34 cellular contexts compared by ENCODE assay signal in the genomic region with DNA sequence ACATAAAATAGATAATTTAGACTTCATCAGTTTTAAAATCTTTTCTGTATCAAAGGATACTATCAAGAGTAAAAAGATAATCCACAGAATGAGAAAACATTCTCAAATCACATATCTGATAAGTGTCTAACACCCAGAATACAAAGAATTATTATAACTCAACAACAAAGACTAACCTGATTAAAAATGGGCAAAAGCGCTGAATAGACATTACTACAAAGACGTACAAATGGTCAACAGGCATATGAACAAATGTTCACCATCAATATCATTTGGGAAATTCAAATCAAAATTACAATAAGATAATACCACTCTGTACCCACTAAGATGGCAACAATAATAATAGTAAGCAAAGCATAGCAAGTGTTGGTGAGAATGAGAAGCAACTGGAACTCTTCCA.
"Had no signal": no experiment of that assay in that cellular context is flagged by ENCODE, and none has a peak within 500 bp of the region (broad histone marks: within the 10 kb centered on the region; RNA-seq: fewer than 3 reads in every experiment).

No MANE protein-coding gene starts in this region.

- H3K36me3 ChIP-seq: MG63 had no signal

- H3K4me3 ChIP-seq: MG63 had no signal

- DNase-seq: MG63, MM.1S, MV-4-11, NCI-H1048, NCI-H1092, NCI-H1092 treated with DMSO at 0.1 percent for 48 hours, NCI-H1105, NCI-H1105 treated with DMSO at 0.1 percent for 48 hours, NCI-H1417, NCI-H1417 treated with DMSO at 0.1 percent for 48 hours, NCI-H1436, NCI-H1436 treated with DMSO at 0.1 percent for 48 hours, NCI-H146, NCI-H1694, NCI-H1694 treated with DMSO at 0.1 percent for 48 hours, NCI-H187, NCI-H187 treated with DMSO at 0.1 percent for 48 hours, NCI-H1930, NCI-H2029, NCI-H2029 treated with DMSO at 0.1 percent for 48 hours, NCI-H2081, NCI-H2081 treated with DMSO at 0.1 percent for 48 hours, NCI-H2107, NCI-H2171, NCI-H2171 treated with DMSO at 0.1 percent for 48 hours, NCI-H2227 treated with DMSO at 0.1 percent for 48 hours, NCI-H226, NCI-H345, NCI-H446, NCI-H446 treated with DMSO at 0.1 percent for 48 hours, NCI-H510A, NCI-H510A treated with DMSO at 0.1 percent for 48 hours, NCI-H524, NCI-H524 treated with DMSO at 0.1 percent for 48 hours had no signal

- H3K27me3 ChIP-seq: MG63 had no signal
